ENCODE assay signal across 8 cellular contexts in genomic region chr1:246329900-246330299, GRCh38.
A peak's percentile ranks its signal among the peaks of the same experiment; 100 is the strongest.
DNase-seq lines count a peak whose midpoint lies in the region; ATAC-seq and TF ChIP-seq lines count a peak whose summit lies in the region.

No MANE protein-coding gene starts in this region.

- peaks cover 17 to 21% of the 10 kb centered on the region in 2 donors for H3K4me1 Mint-ChIP-seq in natural killer cell treated with Interleukin-12 subunit alpha and Interleukin-12 subunit beta and Interleukin-15 and Interleukin-18, amount 100 ng/mL, for 72 hours (ENCODE audit: low read depth in 2 of 2)
- H3K4me1 Mint-ChIP-seq in natural killer cell, result peaks cover 9% of the 10 kb centered on the region in 2 donors
- H3K4me1 Mint-ChIP-seq in stimulated activated memory B cell treated with anti-CD40 and anti-IgM and Interleukin-4, amounts not matched to agents 10 μg/mL and 1 μg/mL and 100 μg/mL, for 72 hours, result peaks cover 44% of the 10 kb centered on the region

- DNase-seq in natural killer cell treated with Interleukin-12 subunit alpha and Interleukin-12 subunit beta and Interleukin-15 and Interleukin-18, amount 100 ng/mL, for 72 hours (ENCODE audit: low spot score), result no peak
- DNase-seq in natural killer cell (no peak), left cardiac atrium (no peak), NCI-H1417 treated with DMSO at 0.1 percent for 48 hours (lab: John Stamatoyannopoulos, UW) (no peak), superior temporal gyrus (ENCODE audit: extremely low spot score) (no peak)

- H3K27ac Mint-ChIP-seq in natural killer cell treated with Interleukin-12 subunit alpha and Interleukin-12 subunit beta and Interleukin-15 and Interleukin-18, amount 100 ng/mL, for 72 hours, result peak overlapping the region in 1 of 2 donors; percentile 46
- no peak overlapping the region for H3K27ac Mint-ChIP-seq in natural killer cell
- H3K27ac Mint-ChIP-seq in stimulated activated memory B cell treated with anti-CD40 and anti-IgM and Interleukin-4, amounts not matched to agents 10 μg/mL and 1 μg/mL and 100 μg/mL, for 72 hours, result peak overlapping the region; percentile 56

- peak; percentile 78 to 95 for ATAC-seq in natural killer cell treated with Interleukin-12 subunit alpha and Interleukin-12 subunit beta and Interleukin-15 and Interleukin-18, amount 100 ng/mL, for 72 hours
- ATAC-seq in natural killer cell, result no peak
- peak; percentile 96 for ATAC-seq in HG02588 (IDR thresholded peaks at IDR 0.05; ENCODE audit: unreplicated experiment)
- ATAC-seq in HG03571 (IDR thresholded peaks at IDR 0.05; ENCODE audit: unreplicated experiment), result peak; percentile 99
- ATAC-seq in stimulated activated memory B cell treated with anti-CD40 and anti-IgM and Interleukin-4, amounts not matched to agents 10 μg/mL and 1 μg/mL and 100 μg/mL, for 72 hours, result peak; percentile 99
- ATAC-seq in left cardiac atrium, result no peak

- H3K36me3 Mint-ChIP-seq in natural killer cell treated with Interleukin-12 subunit alpha and Interleukin-12 subunit beta and Interleukin-15 and Interleukin-18, amount 100 ng/mL, for 72 hours, result peaks cover 20% of the 10 kb centered on the region
- H3K36me3 Mint-ChIP-seq in natural killer cell, result peaks cover 19% of the 10 kb centered on the region
- peaks cover 52% of the 10 kb centered on the region for H3K36me3 Mint-ChIP-seq in stimulated activated memory B cell treated with anti-CD40 and anti-IgM and Interleukin-4, amounts not matched to agents 10 μg/mL and 1 μg/mL and 100 μg/mL, for 72 hours

- no peak for TF ChIP-seq CTCF in natural killer cell (IDR thresholded peaks at IDR 0.05)

- intact Hi-C loops in natural killer cell (cut with micrococcal nuclease), result no loop called here
- intact Hi-C loops in left cardiac atrium (cut with DNase I), result no loop called here

- no peaks in the 10 kb centered on the region for H3K9me3 Mint-ChIP-seq in natural killer cell treated with Interleukin-12 subunit alpha and Interleukin-12 subunit beta and Interleukin-15 and Interleukin-18, amount 100 ng/mL, for 72 hours
- no peaks in the 10 kb centered on the region for H3K9me3 Mint-ChIP-seq in natural killer cell
- H3K9me3 Mint-ChIP-seq in stimulated activated memory B cell treated with anti-CD40 and anti-IgM and Interleukin-4, amounts not matched to agents 10 μg/mL and 1 μg/mL and 100 μg/mL, for 72 hours, result peaks cover 3% of the 10 kb centered on the region

- H3K4me3 Mint-ChIP-seq in natural killer cell treated with Interleukin-12 subunit alpha and Interleukin-12 subunit beta and Interleukin-15 and Interleukin-18, amount 100 ng/mL, for 72 hours, result peak overlapping the region; percentile 24
- H3K4me3 Mint-ChIP-seq in natural killer cell, result no peak overlapping the region
- peak overlapping the region; percentile 0 for H3K4me3 Mint-ChIP-seq in stimulated activated memory B cell treated with anti-CD40 and anti-IgM and Interleukin-4, amounts not matched to agents 10 μg/mL and 1 μg/mL and 100 μg/mL, for 72 hours

- H3K27me3 Mint-ChIP-seq in natural killer cell treated with Interleukin-12 subunit alpha and Interleukin-12 subunit beta and Interleukin-15 and Interleukin-18, amount 100 ng/mL, for 72 hours, result no peaks in the 10 kb centered on the region
- H3K27me3 Mint-ChIP-seq in natural killer cell (ENCODE audit: low read depth in 2 of 2), result no peaks in the 10 kb centered on the region
- no peaks in the 10 kb centered on the region for H3K27me3 Mint-ChIP-seq in stimulated activated memory B cell treated with anti-CD40 and anti-IgM and Interleukin-4, amounts not matched to agents 10 μg/mL and 1 μg/mL and 100 μg/mL, for 72 hours

Comparison
In these comparisons a context has a peak if more than half of its experiments do, and no peak if none do; other contexts are left out.
1. ATAC-seq: peak in natural killer cell treated with Interleukin-12 subunit alpha and Interleukin-12 subunit beta and Interleukin-15 and Interleukin-18, amount 100 ng/mL, for 72 hours (2 of 2), HG02588 (single experiment), HG03571 (single experiment) and stimulated activated memory B cell treated with anti-CD40 and anti-IgM and Interleukin-4, amounts not matched to agents 10 μg/mL and 1 μg/mL and 100 μg/mL, for 72 hours (single experiment); none in natural killer cell (0 of 3) and left cardiac atrium (0 of 2).